Comparison of ENCODE assay signal across 8 cellular contexts in genomic region chr17:32349503-32349853, GRCh38. TPM values are rescaled to one million over a fixed set of nuclear protein-coding genes. Genes with fewer than 3 reads are reported as not detected.
DNase-seq lines count a peak whose midpoint lies in the region; ATAC-seq and TF ChIP-seq lines count a peak whose summit lies in the region.

No MANE protein-coding gene starts in this region.

- peaks cover 39% of the 10 kb centered on the region for H3K36me3 Mint-ChIP-seq in activated CD8-positive, alpha-beta memory T cell treated with anti-CD3 and anti-CD28 coated beads, Interleukin-2, amount 10 ng/mL, durations not matched to agents 7 days and 5 days
- H3K36me3 Mint-ChIP-seq in osteocyte (ENCODE audit: unreplicated experiment): peaks cover 9% of the 10 kb centered on the region

- DNase-seq in AG20443 (ENCODE audit: low spot score): peak; percentile 18
- DNase-seq in H7: peak; percentile 39
- peak; percentile 48 for DNase-seq in activated CD8-positive, alpha-beta memory T cell treated with anti-CD3 and anti-CD28 coated beads, Interleukin-2, amount 10 ng/mL, durations not matched to agents 7 days and 5 days
- DNase-seq in fibroblast of mammary gland (ENCODE audit: low read depth): peak; percentile 19
- no peak for DNase-seq in osteocyte (ENCODE audit: extremely low spot score, unreplicated experiment)
- no peak for DNase-seq in NCI-H2107 treated with DMSO at 0.1 percent for 48 hours (lab: John Stamatoyannopoulos, UW; ENCODE audit: unreplicated experiment)
- DNase-seq in NAMALWA (ENCODE audit: low spot score): no peak

- no peak for ATAC-seq in activated CD8-positive, alpha-beta memory T cell treated with anti-CD3 and anti-CD28 coated beads, Interleukin-2, amount 10 ng/mL, durations not matched to agents 7 days and 5 days
- no peak for ATAC-seq in HG03108 (IDR thresholded peaks at IDR 0.05; ENCODE audit: unreplicated experiment)

- CTCF ChIA-PET in activated CD8-positive, alpha-beta memory T cell treated with anti-CD3 and anti-CD28 coated beads, Interleukin-2, amount 10 ng/mL, durations not matched to agents 7 days and 5 days (lab: Charles Lee): interaction anchor here (1.8 kb wide), 1 partner anchor 95 kb away, joined by 5 read pairs; the partner anchor contains the start of gene PSMD11

- peak overlapping the region; percentile 99 for H3K4me3 Mint-ChIP-seq in activated CD8-positive, alpha-beta memory T cell treated with anti-CD3 and anti-CD28 coated beads, Interleukin-2, amount 10 ng/mL, durations not matched to agents 7 days and 5 days
- H3K4me3 Mint-ChIP-seq in osteocyte (ENCODE audit: unreplicated experiment): peak overlapping the region; percentile 99

- peaks cover 29% of the 10 kb centered on the region for H3K4me1 Mint-ChIP-seq in activated CD8-positive, alpha-beta memory T cell treated with anti-CD3 and anti-CD28 coated beads, Interleukin-2, amount 10 ng/mL, durations not matched to agents 7 days and 5 days
- H3K4me1 Mint-ChIP-seq in osteocyte (ENCODE audit: unreplicated experiment): peaks cover 33% of the 10 kb centered on the region

- TF ChIP-seq CTCF in fibroblast of mammary gland (conservative IDR thresholded peaks at IDR 0.05; ENCODE audit: control insufficient read depth, insufficient read depth, low read depth, low read length): no peak
- TF ChIP-seq CTCF in osteocyte (IDR thresholded peaks at IDR 0.05): no peak

- no peaks in the 10 kb centered on the region for H3K9me3 Mint-ChIP-seq in activated CD8-positive, alpha-beta memory T cell treated with anti-CD3 and anti-CD28 coated beads, Interleukin-2, amount 10 ng/mL, durations not matched to agents 7 days and 5 days (ENCODE audit: low read depth)
- H3K9me3 Mint-ChIP-seq in osteocyte (ENCODE audit: unreplicated experiment): no peaks in the 10 kb centered on the region

- H3K36me3 ChIP-seq in H7 (replicated peaks; ENCODE audit: control insufficient read depth, insufficient read depth, low read length): peaks cover 7% of the 10 kb centered on the region

- no peaks in the 10 kb centered on the region for H3K27me3 ChIP-seq in H7 (ENCODE audit: control insufficient read depth, insufficient read depth, low read length)

- H3K4me3 ChIP-seq in H7 (ENCODE audit: insufficient read depth, low read depth, low read length) (peak overlapping the region; percentile 71), fibroblast of mammary gland (ENCODE audit: control insufficient read depth, low read depth, low read length) (peak overlapping the region; percentile 93)

- no peaks in the 10 kb centered on the region for H3K27me3 Mint-ChIP-seq in activated CD8-positive, alpha-beta memory T cell treated with anti-CD3 and anti-CD28 coated beads, Interleukin-2, amount 10 ng/mL, durations not matched to agents 7 days and 5 days
- H3K27me3 Mint-ChIP-seq in osteocyte (ENCODE audit: unreplicated experiment): no peaks in the 10 kb centered on the region

- peak overlapping the region; percentile 100 for H3K27ac Mint-ChIP-seq in activated CD8-positive, alpha-beta memory T cell treated with anti-CD3 and anti-CD28 coated beads, Interleukin-2, amount 10 ng/mL, durations not matched to agents 7 days and 5 days
- H3K27ac Mint-ChIP-seq in osteocyte (ENCODE audit: unreplicated experiment): peak overlapping the region; percentile 99

RNA-seq across cellular contexts. Expression of gene ZNF207, which starts 0.5 kb away (rescaled TPM):
- 132 and 135 TPM in 2 replicates for total RNA-seq in H7 (2014; rRNA removed; shearing (Covaris generic))
- total RNA-seq in activated CD8-positive, alpha-beta memory T cell treated with anti-CD3 and anti-CD28 coated beads, Interleukin-2, amount 10 ng/mL, durations not matched to agents 7 days and 5 days: 100 to 1,000 TPM; 271 to 292 TPM
- 144 and 153 TPM in 2 replicates for total RNA-seq in osteocyte

RNA-seq across cellular contexts. Expression of gene C17orf75, which starts 7.5 kb away (rescaled TPM):
- total RNA-seq in H7 (2014; rRNA removed; shearing (Covaris generic)): 52.4 and 73.0 TPM in 2 replicates
- 10 to 100 TPM; 32.3 to 39.0 TPM for total RNA-seq in activated CD8-positive, alpha-beta memory T cell treated with anti-CD3 and anti-CD28 coated beads, Interleukin-2, amount 10 ng/mL, durations not matched to agents 7 days and 5 days
- total RNA-seq in osteocyte: 19.4 and 20.9 TPM in 2 replicates

Comparison
In these comparisons a context has a peak if more than half of its experiments do, and no peak if none do; other contexts are left out.
1. DNase-seq: peak in AG20443 (single experiment), H7 (single experiment), activated CD8-positive, alpha-beta memory T cell treated with anti-CD3 and anti-CD28 coated beads, Interleukin-2, amount 10 ng/mL, durations not matched to agents 7 days and 5 days (single experiment) and fibroblast of mammary gland (single experiment); none in osteocyte (single experiment), NCI-H2107 treated with DMSO at 0.1 percent for 48 hours (single experiment) and NAMALWA (single experiment).